Comparison of ENCODE assay signal across 19 cellular contexts in the genomic region with DNA sequence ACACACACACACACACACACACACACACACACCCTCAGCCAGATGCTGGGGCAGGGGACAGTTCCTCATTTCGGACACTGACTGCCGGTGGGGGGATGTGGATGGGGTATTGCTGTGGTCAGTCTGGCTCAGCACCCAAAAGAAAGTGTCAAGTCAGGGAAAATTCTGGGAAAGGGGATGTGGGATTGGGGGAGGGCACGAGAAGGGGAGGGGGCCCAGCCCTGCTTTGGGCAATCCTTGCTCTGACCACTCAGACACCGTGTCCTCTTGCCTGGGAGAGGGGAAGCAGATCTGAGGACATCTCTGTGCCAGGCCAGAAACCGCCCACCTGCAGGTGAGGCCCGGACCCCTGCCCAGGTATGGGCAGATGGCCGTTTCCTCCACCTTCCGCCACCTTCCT. TPM values are rescaled to one million over a fixed set of nuclear protein-coding genes. Genes with fewer than 3 reads are reported as not detected.
DNase-seq lines count a peak whose midpoint lies in the region; ATAC-seq, FAIRE-seq and TF ChIP-seq lines count a peak whose summit lies in the region.
"Had no signal": no experiment of that assay in that cellular context is flagged by ENCODE, and none has a peak within 500 bp of the region (broad histone marks: within the 10 kb centered on the region; RNA-seq: fewer than 3 reads in every experiment).

A gene (plus strand): TSS at position 253 of the 400 bp plus-strand sequence. CDS start 391 bp downstream, outside the sequence.

- POLR2A ChIA-PET in K562 (lab: Yijun Ruan, JAX) (interaction anchor here (0.6 to 0.7 kb wide), 3 partner anchors 16 to 1102 kb away, joined by 3 to 4 read pairs (median 3); no protein-coding TSS in a partner anchor), OCI-LY7 (lab: Charles Lee) (no interaction called here)

- BruUV-seq in K562 (replicated peaks; lab: Mats Ljungman, UMichigan): no TSS peak
- no TSS peak for BruUV-seq in OCI-LY7 (replicated peaks; lab: Mats Ljungman, UMichigan)

- CTCF ChIA-PET in K562 (lab: Yijun Ruan, JAX; ENCODE audit: low intra/inter-chr PET ratio): interaction anchor here (0.7 to 6.1 kb wide), 2 partner anchors 221 to 287 kb away, joined by 4 to 96 read pairs; no protein-coding TSS in a partner anchor
- CTCF ChIA-PET in OCI-LY7 (lab: Charles Lee; ENCODE audit: unreplicated experiment): no interaction called here

- in situ Hi-C loops in K562 (cut with MboI): no loop called here

- no peaks in the 10 kb centered on the region for H3K79me2 ChIP-seq in K562 (ENCODE audit: control insufficient read depth, insufficient read depth, low read length)
- H3K79me2 ChIP-seq in OCI-LY7 (ENCODE audit: insufficient read depth, low read depth, low read length): no peaks in the 10 kb centered on the region

- no peak for DNase-seq in K562 (ENCODE audit: extremely low read depth in 1 of 4, low spot score in 3 of 4)
- DNase-seq in right atrium auricular region (ENCODE audit: low spot score): peak; percentile 62
- peak; percentile 71 for DNase-seq in pons (ENCODE audit: low spot score)
- peak; percentile 67 for DNase-seq in upper lobe of right lung
- no peak for DNase-seq in HT-29 (ENCODE audit: low spot score)
- DNase-seq in OCI-LY7 (ENCODE audit: low spot score): no peak
- DNase-seq: activated CD8-positive, alpha-beta memory T cell treated with anti-CD3 and anti-CD28 coated beads, Interleukin-2, amount 50 U/mL, for 4 hours; amniotic stem cell; kidney glomerular epithelial cell; NCI-H1694; occipital lobe; stimulated activated CD4-positive, alpha-beta T cell treated with anti-CD3 and anti-CD28 coated beads, Interleukin-4, amount 100 ng/mL, for 4 hours; stimulated activated naive CD4-positive, alpha-beta T cell treated with Interleukin-2 at 50 U/mL for 16 hours had no signal

- H3K27ac ChIP-seq in K562 (ENCODE audit: extremely low read depth, low read depth, low read length) (no peak within 1 kb of the TSS), right atrium auricular region (peak within 1 kb of the TSS in 1 of 2 donors; percentile 55), upper lobe of right lung (peak within 1 kb of the TSS; percentile 24), OCI-LY7 (ENCODE audit: low read depth, low read length, poor library complexity, severe bottlenecking) (no peak within 1 kb of the TSS)
- H3K27ac ChIP-seq: KMS-11, VCaP had no signal

- no peak within 1 kb of the TSS for H3K4me3 ChIP-seq in K562
- peak within 1 kb of the TSS; percentile 12 to 33 for H3K4me3 ChIP-seq in right atrium auricular region
- peak within 1 kb of the TSS; percentile 34 for H3K4me3 ChIP-seq in upper lobe of right lung
- H3K4me3 ChIP-seq in OCI-LY7 (ENCODE audit: low read depth, low read length, poor library complexity, severe bottlenecking): no peak within 1 kb of the TSS

- no peak for TF ChIP-seq POLR2A in K562 (conservative IDR thresholded peaks at IDR 0.05)

- TF ChIP-seq RAD21 in K562 (CRISPR knock-in tag; conservative IDR thresholded peaks at IDR 0.05 in 1 of 2, IDR thresholded peaks at IDR 0.05 in 1 of 2): no peak

- no peaks in the 10 kb centered on the region for H3K9me1 ChIP-seq in K562 (ENCODE audit: control insufficient read depth, insufficient read depth, low read length)

- TF ChIP-seq CTCF in K562 (IDR thresholded peaks at IDR 0.05 in 2 of 3, conservative IDR thresholded peaks at IDR 0.05 in 1 of 3; ENCODE audit: insufficient read depth in 2 of 3, low read depth in 1 of 3, low read length in 3 of 3): no peak
- TF ChIP-seq CTCF in right atrium auricular region (IDR thresholded peaks at IDR 0.05): no peak
- no peak for TF ChIP-seq CTCF in upper lobe of right lung (IDR thresholded peaks at IDR 0.05)
- TF ChIP-seq CTCF in OCI-LY7 (conservative IDR thresholded peaks at IDR 0.05; ENCODE audit: low read length): no peak

- H3K9ac ChIP-seq in K562 (ENCODE audit: insufficient read depth in 1 of 2, low read depth in 2 of 2, low read length in 2 of 2): peak within 1 kb of the TSS in 1 of 2 experiments; percentile 24; a peak in 1 of 4 replicates
- H3K9ac ChIP-seq: KMS-11 had no signal

- H4K20me1 ChIP-seq in K562 (replicated peaks; ENCODE audit: control insufficient read depth, insufficient read depth, low read length) (peaks cover 37% of the 10 kb centered on the region), OCI-LY7 (ENCODE audit: insufficient read depth, low read length) (no peaks in the 10 kb centered on the region)

- FAIRE-seq in K562 (lab: Jason Lieb, UNC): no peak

- H3K9me3 ChIP-seq in K562 (replicated peaks; ENCODE audit: control insufficient read depth, insufficient read depth, low read depth, low read length) (no peaks in the 10 kb centered on the region), right atrium auricular region (no peaks in the 10 kb centered on the region), upper lobe of right lung (no peaks in the 10 kb centered on the region), OCI-LY7 (ENCODE audit: low read length) (no peaks in the 10 kb centered on the region)

- ATAC-seq in K562: no peak
- ATAC-seq in upper lobe of right lung: peak; percentile 53
- ATAC-seq in HG03139 (IDR thresholded peaks at IDR 0.05; ENCODE audit: unreplicated experiment): no peak
- ATAC-seq in HG03521 (IDR thresholded peaks at IDR 0.05; ENCODE audit: unreplicated experiment): no peak

- H3K4me2 ChIP-seq in K562 (ENCODE audit: insufficient read depth, low read length) (no peak within 1 kb of the TSS), OCI-LY7 (ENCODE audit: low read length) (no peak within 1 kb of the TSS)
- H3K4me2 ChIP-seq: KMS-11 had no signal

- H3K4me1 ChIP-seq in K562 (replicated peaks in 1 of 2; ENCODE audit: control insufficient read depth in 2 of 2, insufficient read depth in 2 of 2, low read length in 2 of 2) (peaks cover 0 to 13% of the 10 kb centered on the region in 2 experiments; a peak in 3 of 5 replicates), right atrium auricular region (peaks cover 0 to 6% of the 10 kb centered on the region in 2 donors), upper lobe of right lung (peaks cover 4% of the 10 kb centered on the region), OCI-LY7 (ENCODE audit: insufficient read depth, low read length, poor library complexity, severe bottlenecking) (no peaks in the 10 kb centered on the region)

- no peak for TF ChIP-seq EP300 in K562 (IDR thresholded peaks at IDR 0.05; ENCODE audit: low read length)

- no peaks in the 10 kb centered on the region for H3K9me2 ChIP-seq in OCI-LY7 (ENCODE audit: insufficient read depth, low read length)

- intact Hi-C loops in K562 (cut with micrococcal nuclease): loop anchor here (2.0 to 5.0 kb wide), 3 partner anchors 96 to 511 kb away; no protein-coding TSS in a partner anchor
- intact Hi-C loops in upper lobe of right lung (cut with DNase I): no loop called here
- intact Hi-C loops in OCI-LY7 (cut with micrococcal nuclease; ENCODE audit: unreplicated experiment): loop anchor here (5.0 kb wide), 1 partner anchor 511 kb away; no protein-coding TSS in a partner anchor

- H3K36me3 ChIP-seq in K562 (ENCODE audit: control insufficient read depth, insufficient read depth, low read length): no peaks in the 10 kb centered on the region
- H3K36me3 ChIP-seq in right atrium auricular region: no peaks in the 10 kb centered on the region
- H3K36me3 ChIP-seq in upper lobe of right lung: no peaks in the 10 kb centered on the region
- no peaks in the 10 kb centered on the region for H3K36me3 ChIP-seq in OCI-LY7 (ENCODE audit: insufficient read depth, low read length)

- WGBS in K562 (ENCODE audit: insufficient coverage, low coverage, missing lambda C conversion rate): 0% methylated on average over 5 of the region's 8 CpGs

- H3K27me3 ChIP-seq in K562 (ENCODE audit: control insufficient read depth in 2 of 2, insufficient read depth in 2 of 2, low read length in 2 of 2) (peaks cover 7 to 41% of the 10 kb centered on the region in 2 experiments; a peak in 4 of 5 replicates), right atrium auricular region (no peaks in the 10 kb centered on the region), upper lobe of right lung (peaks cover 9% of the 10 kb centered on the region)

- H2AFZ ChIP-seq in K562 (ENCODE audit: low read depth, low read length) (no peak within 1 kb of the TSS), OCI-LY7 (ENCODE audit: low read length) (no peak within 1 kb of the TSS)

TF ChIP-seq in K562, 482 proteins besides CTCF, POLR2A, EP300 and RAD21 (continues in another document):
- TF ChIP-seq MAFG (tag; conservative IDR thresholded peaks at IDR 0.05) (peak; percentile 32), C11orf30 (IDR thresholded peaks at IDR 0.05; ENCODE audit: low read depth) (peak; percentile 53; the same call in 1 of the 2 replicates)

RNA-seq across cellular contexts. Expression of the gene that starts here (rescaled TPM):
- total RNA-seq in K562 (2011; cell fraction: chromatin; rRNA removed; ENCODE audit: low replicate concordance): not detected in 2 replicates
- total RNA-seq in K562 (2011; cell fraction: nucleolus; rRNA removed): not detected in 2 replicates
- total RNA-seq in K562 (2011; cell fraction: nucleoplasm; rRNA removed): not detected in 2 replicates
- not detected in 2 replicates for total RNA-seq in K562 (2014; rRNA removed)
- total RNA-seq in K562 (2014; rRNA removed; fragmentation: Illumina TruSeq; extraction: Trizol): not detected in 2 replicates
- not detected in 2 replicates for total RNA-seq in K562 (2015; rRNA removed; fragmentation: Illumina TruSeq; extraction: Trizol)
- 0.47 and 0.69 TPM in 2 replicates for total RNA-seq in K562 (2021)
- polyA plus RNA-seq in K562 (2011; rRNA removed): not detected in 2 replicates
- polyA plus RNA-seq in K562 (2011; cell fraction: cytosol; rRNA removed): not detected in 2 replicates
- polyA plus RNA-seq in K562 (2011; cell fraction: nucleus; rRNA removed): not detected in 2 replicates
- not detected in 2 replicates for polyA plus RNA-seq in K562 (2012)
- not detected in 2 replicates for polyA plus RNA-seq in K562 (2014; fragmentation: Illumina TruSeq; extraction: Trizol)
- not detected for polyA plus RNA-seq in K562 (2014; fragmentation: Nextera tagmentation; extraction: Ambion mirVana)
- polyA plus RNA-seq in K562 (2014; rRNA removed): not detected in 2 replicates
- polyA minus RNA-seq in K562 (2011; rRNA and poly(A)+ RNA removed): not detected in 2 replicates
- not detected in 2 replicates for polyA minus RNA-seq in K562 (2011; cell fraction: cytosol; rRNA and poly(A)+ RNA removed)
- not detected in 2 replicates for polyA minus RNA-seq in K562 (2011; cell fraction: nucleus; rRNA and poly(A)+ RNA removed)
- 100 to 1,000 TPM in 1 of 2 donors, 10 to 100 TPM in 1; 31.4 to 126 TPM for total RNA-seq in right atrium auricular region
- total RNA-seq in upper lobe of right lung: 353 TPM
- total RNA-seq in HT-29 (2014; rRNA removed; shearing (Covaris generic)): not detected in 2 replicates
- not detected in 2 replicates for total RNA-seq in OCI-LY7 (2014; rRNA removed; shearing (Covaris generic))
- not detected in 2 replicates for total RNA-seq in OCI-LY7 (2022)
- total RNA-seq: glomerular endothelial cell, SK-MEL-5 had no signal

Comparison
In these comparisons a context has a peak if more than half of its experiments do, and no peak if none do; other contexts are left out.
1. RNA of the gene that starts here (total RNA-seq): 353 TPM in upper lobe of right lung (single experiment) and 31.4 to 126 TPM in right atrium auricular region; 0.47 to 0.69 TPM in K562, not detected in HT-29 and not detected in OCI-LY7; every median in the first group is over 10 times any median in the second.
2. DNase-seq: peak in right atrium auricular region (single experiment), pons (single experiment) and upper lobe of right lung (single experiment); none in K562 (0 of 4), HT-29 (single experiment) and OCI-LY7 (single experiment).
3. H3K4me3 ChIP-seq: peak in right atrium auricular region (2 of 2) and upper lobe of right lung (single experiment); none in K562 (single experiment) and OCI-LY7 (single experiment).